In the genomic region with DNA sequence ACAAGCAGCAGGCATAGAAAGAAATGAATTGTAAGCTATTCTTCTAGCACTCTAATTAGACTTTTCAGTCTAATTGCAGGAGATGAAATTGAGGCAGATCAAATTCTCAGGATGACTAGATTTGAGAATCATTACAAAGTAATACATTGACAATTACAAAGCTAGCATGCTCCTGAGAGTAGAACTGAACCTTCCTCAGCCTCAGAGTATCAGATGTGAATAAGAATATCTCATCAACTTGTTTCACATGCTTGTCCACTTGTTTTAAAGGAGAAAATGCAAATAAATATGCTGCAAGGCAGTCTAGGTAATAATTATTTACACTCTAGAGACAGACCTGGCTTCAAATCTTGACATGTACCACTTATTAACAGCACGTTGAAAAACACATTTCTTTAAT, we compare ENCODE assay signal across 29 cellular contexts.
DNase-seq lines count a peak whose midpoint lies in the region; ATAC-seq, FAIRE-seq and TF ChIP-seq lines count a peak whose summit lies in the region.
"Had no signal": no experiment of that assay in that cellular context is flagged by ENCODE, and none has a peak within 500 bp of the region (broad histone marks: within the 10 kb centered on the region; RNA-seq: fewer than 3 reads in every experiment).

No MANE protein-coding gene starts in this region.

- ATAC-seq in A549 (no peak), GM18870 (IDR thresholded peaks at IDR 0.05; ENCODE audit: unreplicated experiment) (peak; percentile 90), GM19467 (IDR thresholded peaks at IDR 0.05; ENCODE audit: unreplicated experiment) (peak; percentile 63), HG03354 (IDR thresholded peaks at IDR 0.05; ENCODE audit: poor library complexity, severe bottlenecking, unreplicated experiment) (peak; percentile 84), HG02610 (IDR thresholded peaks at IDR 0.05; ENCODE audit: unreplicated experiment) (no peak), left lung (no peak)

- H3K4me1 ChIP-seq in A549 = no peaks in the 10 kb centered on the region
- no peaks in the 10 kb centered on the region for H3K4me1 ChIP-seq in left lung

- intact Hi-C loops in left lung (cut with DNase I) = no loop called here

- TF ChIP-seq POLR2A in A549 (IDR thresholded peaks at IDR 0.05; ENCODE audit: low read length) (no peak), H54 (IDR thresholded peaks at IDR 0.05; ENCODE audit: low read depth, low read length) (no peak)

- TF ChIP-seq EP300 in A549 (IDR thresholded peaks at IDR 0.05) = no peak

- CTCF ChIA-PET in A549 (lab: Yijun Ruan, JAX) = no interaction called here

- TF ChIP-seq RAD21 in A549 (conservative IDR thresholded peaks at IDR 0.05 in 1 of 2, IDR thresholded peaks at IDR 0.05 in 1 of 2) = no peak

- FAIRE-seq in A549 (lab: Jason Lieb, UNC) (peak; percentile 98), H54 (lab: Jason Lieb, UNC) (no peak)
- FAIRE-seq: D721Med had no signal

- TF ChIP-seq CTCF in A549 (IDR thresholded peaks at IDR 0.05) (no peak), left lung (IDR thresholded peaks at IDR 0.05) (no peak)

- H3K9me3 ChIP-seq in A549 = no peaks in the 10 kb centered on the region
- H3K9me3 ChIP-seq in left lung = no peaks in the 10 kb centered on the region
- H3K9me3 ChIP-seq: HAP-1, SK-N-SH had no signal

- POLR2A ChIA-PET in A549 (lab: Yijun Ruan, JAX) = no interaction called here

- no peaks in the 10 kb centered on the region for H3K27me3 ChIP-seq in left lung

- H3K27ac ChIP-seq in A549 (no peak overlapping the region), left lung (no peak overlapping the region)
- H3K27ac ChIP-seq: C4-2B, KMS-11, RWPE1 had no signal

- WGBS in A549 (ENCODE audit: missing lambda C conversion rate) = 7% methylated on average over 1 of the region's 1 CpG

- no peak for DNase-seq in A549 (ENCODE audit: low read depth in 1 of 2, low spot score in 1 of 2)
- DNase-seq in H54 (ENCODE audit: insufficient read length, low spot score) = no peak
- no peak for DNase-seq in DMS79 (lab: John Stamatoyannopoulos, UW)
- DNase-seq in left lung = no peak
- DNase-seq: 8988T; CD8-positive, alpha-beta memory T cell; DMS53; EL; GF-D8; IMR-90; NCI-H1105; NCI-H146; NCI-H2029; NCI-H2171; NCI-H345; NCI-H524; NCI-H774; NK-92 treated with Interleukin-12 subunit alpha and Interleukin-12 subunit beta, amount 100 ng/mL, for 24 hours; SIG-M5; SK-N-SH had no signal

- H3K36me3 ChIP-seq in left lung = no peaks in the 10 kb centered on the region
- H3K36me3 ChIP-seq: HAP-1 had no signal

- H3K4me3 ChIP-seq in A549 = no peak overlapping the region
- no peak overlapping the region for H3K4me3 ChIP-seq in left lung
- H3K4me3 ChIP-seq: HAP-1 had no signal

- H3K4me2 ChIP-seq in A549 = no peak overlapping the region
- H3K4me2 ChIP-seq: KMS-11, SK-N-SH had no signal

TF ChIP-seq in A549, 52 proteins besides CTCF, POLR2A, EP300 and RAD21:
- TF ChIP-seq FOXS1 (CRISPR knock-in tag; IDR thresholded peaks at IDR 0.05) (no peak), ZFP36 (IDR thresholded peaks at IDR 0.05; ENCODE audit: borderline replicate concordance, partially characterized antibody) (no peak), CHD2 (IDR thresholded peaks at IDR 0.05; ENCODE audit: low read length, partially characterized antibody) (no peak), EHF (CRISPR knock-in tag; IDR thresholded peaks at IDR 0.05) (no peak), RCOR1 (IDR thresholded peaks at IDR 0.05; ENCODE audit: low read depth, low read length) (no peak), NPAS2 (CRISPR knock-in tag; IDR thresholded peaks at IDR 0.05; ENCODE audit: borderline replicate concordance) (no peak), POLR2AphosphoS2 (conservative IDR thresholded peaks at IDR 0.05; ENCODE audit: low read length) (no peak), FOSL2 (IDR thresholded peaks at IDR 0.05) (no peak), FOSL2 (CRISPR knock-in tag; IDR thresholded peaks at IDR 0.05) (no peak), GATA3 (IDR thresholded peaks at IDR 0.05; ENCODE audit: borderline replicate concordance) (no peak), MYC (IDR thresholded peaks at IDR 0.05; ENCODE audit: borderline replicate concordance, low read length) (no peak), NR3C1 (IDR thresholded peaks at IDR 0.05) (no peak), PHF8 (IDR thresholded peaks at IDR 0.05; ENCODE audit: borderline replicate concordance, low read depth) (no peak), HOXB13 (CRISPR knock-in tag; IDR thresholded peaks at IDR 0.05; ENCODE audit: low read depth) (no peak)
- TF ChIP-seq, protein P1, sequence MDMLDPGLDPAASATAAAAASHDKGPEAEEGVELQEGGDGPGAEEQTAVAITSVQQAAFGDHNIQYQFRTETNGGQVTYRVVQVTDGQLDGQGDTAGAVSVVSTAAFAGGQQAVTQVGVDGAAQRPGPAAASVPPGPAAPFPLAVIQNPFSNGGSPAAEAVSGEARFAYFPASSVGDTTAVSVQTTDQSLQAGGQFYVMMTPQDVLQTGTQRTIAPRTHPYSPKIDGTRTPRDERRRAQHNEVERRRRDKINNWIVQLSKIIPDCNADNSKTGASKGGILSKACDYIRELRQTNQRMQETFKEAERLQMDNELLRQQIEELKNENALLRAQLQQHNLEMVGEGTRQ (IDR thresholded peaks at IDR 0.05) = no peak

Comparison
In these comparisons a context has a peak if more than half of its experiments do, and no peak if none do; other contexts are left out.
1. ATAC-seq: peak in GM18870 (single experiment), GM19467 (single experiment) and HG03354 (single experiment); none in A549 (0 of 2), HG02610 (single experiment) and left lung (single experiment).